Comparison of ENCODE assay signal across 19 cellular contexts in the genomic region with DNA sequence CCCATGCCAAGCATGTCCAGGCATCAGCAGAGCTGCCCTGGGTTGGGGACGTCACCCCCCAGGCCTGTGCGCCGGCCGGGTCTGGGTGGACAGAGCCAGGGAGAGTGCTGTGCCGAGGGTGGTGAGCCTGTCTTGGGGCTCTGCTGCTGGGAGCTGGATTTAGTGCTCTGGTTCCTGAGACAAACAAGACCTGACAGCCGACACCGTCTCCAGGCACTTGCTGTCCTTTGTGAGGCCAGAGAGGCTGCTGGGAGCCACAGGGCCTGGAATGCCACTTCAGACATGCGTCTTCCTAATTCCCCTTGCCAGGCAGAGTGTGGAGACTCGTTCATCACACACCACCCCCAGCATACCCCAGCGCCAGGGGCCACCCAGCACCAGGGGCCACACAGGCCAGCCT.
A peak's percentile ranks its signal among the peaks of the same experiment; 100 is the strongest.
DNase-seq lines count a peak whose midpoint lies in the region; ATAC-seq, FAIRE-seq and TF ChIP-seq lines count a peak whose summit lies in the region.
"Had no signal": no experiment of that assay in that cellular context is flagged by ENCODE, and none has a peak within 500 bp of the region (broad histone marks: within the 10 kb centered on the region; RNA-seq: fewer than 3 reads in every experiment).

No MANE protein-coding gene starts in this region.

- no peak for TF ChIP-seq CTCF in A673 (conservative IDR thresholded peaks at IDR 0.05; ENCODE audit: low read depth, low read length)
- no peak for TF ChIP-seq CTCF in GM12878 (IDR thresholded peaks at IDR 0.05 in 2 of 3, conservative IDR thresholded peaks at IDR 0.05 in 1 of 3; ENCODE audit: control insufficient read depth in 2 of 3, extremely low read depth in 1 of 3, insufficient read depth in 1 of 3, low read depth in 3 of 3, low read length in 3 of 3)

- no peak overlapping the region for H3K4me2 ChIP-seq in GM12878 (ENCODE audit: control insufficient read depth, insufficient read depth)
- H3K4me2 ChIP-seq: PC-9, SK-N-SH had no signal

- TF ChIP-seq POLR2A in GM12878 (IDR thresholded peaks at IDR 0.05; ENCODE audit: low read depth, low read length) = peak; percentile 19; the same call in 1 of the 2 replicates

- no peak for DNase-seq in A673 (ENCODE audit: low spot score)
- DNase-seq in G401 (ENCODE audit: low spot score) = peak; percentile 32
- no peak for DNase-seq in GM12878 (ENCODE audit: low read depth, low spot score)
- no peak for DNase-seq in naive thymus-derived CD8-positive, alpha-beta T cell
- DNase-seq in GM03348 (ENCODE audit: low spot score) = no peak
- DNase-seq in activated CD4-positive, alpha-beta memory T cell treated with anti-CD3 and anti-CD28 coated beads for 36 hours = no peak
- no peak for DNase-seq in HK-2 (ENCODE audit: unreplicated experiment)
- DNase-seq: CD4-positive, CD25-positive, alpha-beta regulatory T cell; MV-4-11; NCI-H1417; NCI-H187 treated with DMSO at 0.1 percent for 48 hours; NCI-H2171; NCI-H446 treated with DMSO at 0.1 percent for 48 hours; NCI-H774; PC-9; SK-N-SH had no signal

- H3K9me3 ChIP-seq in A673 (ENCODE audit: low read depth, low read length, poor library complexity, severe bottlenecking) (no peaks in the 10 kb centered on the region), GM12878 (replicated peaks; ENCODE audit: control insufficient read depth, insufficient read depth, low read length) (no peaks in the 10 kb centered on the region)
- H3K9me3 ChIP-seq: HAP-1, SK-N-SH had no signal

- H3K9me3 Mint-ChIP-seq in naive thymus-derived CD8-positive, alpha-beta T cell = peaks cover 0 to 2% (median 0%) of the 10 kb centered on the region in 9 donors
- H3K9me3 Mint-ChIP-seq in activated CD4-positive, alpha-beta memory T cell treated with anti-CD3 and anti-CD28 coated beads for 36 hours = peaks cover 2% of the 10 kb centered on the region
- H3K9me3 Mint-ChIP-seq: CD4-positive, CD25-positive, alpha-beta regulatory T cell had no signal

- H3K27me3 ChIP-seq in A673 (replicated peaks; ENCODE audit: insufficient read depth, low read depth, low read length, poor library complexity) (no peaks in the 10 kb centered on the region), GM12878 (replicated peaks in 1 of 2; ENCODE audit: control insufficient read depth in 2 of 2, insufficient read depth in 2 of 2, low read length in 1 of 2) (no peaks in the 10 kb centered on the region)

- peaks cover 25% of the 10 kb centered on the region for H3K36me3 ChIP-seq in A673 (ENCODE audit: insufficient read depth, low read length, poor library complexity, severe bottlenecking)
- peaks cover 18 to 19% of the 10 kb centered on the region in 2 experiments for H3K36me3 ChIP-seq in GM12878 (ENCODE audit: control insufficient read depth in 2 of 2, insufficient read depth in 2 of 2, low read length in 1 of 2)

- RAD21 ChIA-PET in GM12878 (lab: Charles Lee; ENCODE audit: unreplicated experiment) = no interaction called here

- peaks cover 0 to 39% (median 26%) of the 10 kb centered on the region in 3 donors for H3K36me3 Mint-ChIP-seq in naive thymus-derived CD8-positive, alpha-beta T cell
- H3K36me3 Mint-ChIP-seq in activated CD4-positive, alpha-beta memory T cell treated with anti-CD3 and anti-CD28 coated beads for 36 hours = peaks cover 31% of the 10 kb centered on the region

- intact Hi-C loops in A673 (cut with micrococcal nuclease; ENCODE audit: unreplicated experiment) = loop anchor here (5.0 kb wide), 1 partner anchor 87 kb away; no protein-coding TSS in a partner anchor
- intact Hi-C loops in GM12878 (cut with micrococcal nuclease; ENCODE audit: unreplicated experiment) = no loop called here
- intact Hi-C loops in activated CD4-positive, alpha-beta memory T cell treated with anti-CD3 and anti-CD28 coated beads for 36 hours (cut with micrococcal nuclease) = no loop called here

- in situ Hi-C loops in G401 (cut with HindIII; ENCODE audit: low sequenced_read_pairs) (no loop called here), GM12878 (cut with MboI) (no loop called here)

- H3K4me3 ChIP-seq in A673 (ENCODE audit: low read depth, low read length, poor library complexity, severe bottlenecking) = no peak overlapping the region
- no peak overlapping the region for H3K4me3 ChIP-seq in GM12878
- H3K4me3 ChIP-seq: HAP-1, K562, PC-9 had no signal

- no peak overlapping the region for H3K9ac ChIP-seq in GM12878 (ENCODE audit: control insufficient read depth, insufficient read depth, low read length)
- H3K9ac ChIP-seq: SK-N-SH had no signal

- H3K79me2 ChIP-seq in GM12878 (ENCODE audit: control insufficient read depth, insufficient read depth, low read length) = peaks cover 38% of the 10 kb centered on the region

- CTCF ChIA-PET in A673 (lab: Charles Lee) (no interaction called here), GM12878 (lab: Yijun Ruan, JAX) (no interaction called here)
- CTCF ChIA-PET in activated CD4-positive, alpha-beta memory T cell treated with anti-CD3 and anti-CD28 coated beads for 36 hours (lab: Charles Lee) = no interaction called here

- H3K27ac ChIP-seq in A673 (ENCODE audit: low read depth, low read length, poor library complexity, severe bottlenecking) = peak overlapping the region; percentile 30
- no peak overlapping the region for H3K27ac ChIP-seq in GM12878 (ENCODE audit: control insufficient read depth, insufficient read depth)
- H3K27ac ChIP-seq: PC-9 had no signal

- POLR2A ChIA-PET in A673 (lab: Charles Lee; ENCODE audit: low non-redundant PET) (no interaction called here), GM12878 (lab: Charles Lee) (no interaction called here)
- POLR2A ChIA-PET in naive thymus-derived CD8-positive, alpha-beta T cell (lab: Charles Lee) = no interaction called here
- POLR2A ChIA-PET in activated CD4-positive, alpha-beta memory T cell treated with anti-CD3 and anti-CD28 coated beads for 36 hours (lab: Charles Lee) = no interaction called here

- peak overlapping the region in 6 of 10 donors; percentile 20 to 73 (median 32) for H3K27ac Mint-ChIP-seq in naive thymus-derived CD8-positive, alpha-beta T cell
- H3K27ac Mint-ChIP-seq in activated CD4-positive, alpha-beta memory T cell treated with anti-CD3 and anti-CD28 coated beads for 36 hours = no peak overlapping the region

- ATAC-seq in GM12878 (no peak), HG03159 (IDR thresholded peaks at IDR 0.05; ENCODE audit: unreplicated experiment) (no peak)
- ATAC-seq in naive thymus-derived CD8-positive, alpha-beta T cell = no peak
- ATAC-seq: K562 had no signal

- TF ChIP-seq RAD21 in GM12878 (IDR thresholded peaks at IDR 0.05; ENCODE audit: insufficient read depth, low read depth, low read length) = no peak

- SMC1A ChIA-PET in GM12878 (lab: Charles Lee; ENCODE audit: uncharacterized antibody, unreplicated experiment) = no interaction called here

- no peaks in the 10 kb centered on the region for H4K20me1 ChIP-seq in GM12878 (ENCODE audit: control insufficient read depth, insufficient read depth)

- H2AFZ ChIP-seq in GM12878 (ENCODE audit: control insufficient read depth, low read depth, low read length) = no peak overlapping the region
- H2AFZ ChIP-seq: PC-9 had no signal

- WGBS in GM12878 (ENCODE audit: insufficient coverage, insufficient replicate concordance, low lambda C conversion rate, missing lambda C conversion rate) = 100% methylated on average over 7 of the region's 10 CpGs

- no peak for TF ChIP-seq EP300 in GM12878 (IDR thresholded peaks at IDR 0.05; ENCODE audit: borderline replicate concordance in 1 of 2, control insufficient read depth in 1 of 2, low read depth in 2 of 2, low read length in 2 of 2)

- peaks cover 27 to 72% (median 57%) of the 10 kb centered on the region in 4 donors for H3K4me1 Mint-ChIP-seq in naive thymus-derived CD8-positive, alpha-beta T cell
- H3K4me1 Mint-ChIP-seq in activated CD4-positive, alpha-beta memory T cell treated with anti-CD3 and anti-CD28 coated beads for 36 hours (ENCODE audit: low read depth) = peaks cover 25% of the 10 kb centered on the region

- no TSS peak for BruUV-seq in A673 (replicated peaks; lab: Mats Ljungman, UMichigan)
- no TSS peak for BruUV-seq in GM12878 (replicated peaks; lab: Mats Ljungman, UMichigan)

- H3K27me3 Mint-ChIP-seq in naive thymus-derived CD8-positive, alpha-beta T cell = peaks cover 0 to 4% (median 0%) of the 10 kb centered on the region in 5 donors
- peaks cover 2% of the 10 kb centered on the region for H3K27me3 Mint-ChIP-seq in activated CD4-positive, alpha-beta memory T cell treated with anti-CD3 and anti-CD28 coated beads for 36 hours

- H3K4me1 ChIP-seq in A673 (ENCODE audit: insufficient read depth, low read length, poor library complexity, severe bottlenecking) = peaks cover 8% of the 10 kb centered on the region
- H3K4me1 ChIP-seq in GM12878 (ENCODE audit: control insufficient read depth, insufficient read depth, low read length) = peaks cover 42% of the 10 kb centered on the region
- H3K4me1 ChIP-seq: HAP-1 had no signal

- peak overlapping the region in 2 of 10 donors; percentile 7 to 50 for H3K4me3 Mint-ChIP-seq in naive thymus-derived CD8-positive, alpha-beta T cell
- no peak overlapping the region for H3K4me3 Mint-ChIP-seq in activated CD4-positive, alpha-beta memory T cell treated with anti-CD3 and anti-CD28 coated beads for 36 hours

- FAIRE-seq in GM12878 (lab: Jason Lieb, UNC) = no peak
- FAIRE-seq: K562 had no signal

TF ChIP-seq in GM12878, 131 proteins besides CTCF, POLR2A, EP300 and RAD21 (continues in another document):
- TF ChIP-seq CREM (IDR thresholded peaks at IDR 0.05; ENCODE audit: low read depth) = no peak
- TF ChIP-seq, protein P1, sequence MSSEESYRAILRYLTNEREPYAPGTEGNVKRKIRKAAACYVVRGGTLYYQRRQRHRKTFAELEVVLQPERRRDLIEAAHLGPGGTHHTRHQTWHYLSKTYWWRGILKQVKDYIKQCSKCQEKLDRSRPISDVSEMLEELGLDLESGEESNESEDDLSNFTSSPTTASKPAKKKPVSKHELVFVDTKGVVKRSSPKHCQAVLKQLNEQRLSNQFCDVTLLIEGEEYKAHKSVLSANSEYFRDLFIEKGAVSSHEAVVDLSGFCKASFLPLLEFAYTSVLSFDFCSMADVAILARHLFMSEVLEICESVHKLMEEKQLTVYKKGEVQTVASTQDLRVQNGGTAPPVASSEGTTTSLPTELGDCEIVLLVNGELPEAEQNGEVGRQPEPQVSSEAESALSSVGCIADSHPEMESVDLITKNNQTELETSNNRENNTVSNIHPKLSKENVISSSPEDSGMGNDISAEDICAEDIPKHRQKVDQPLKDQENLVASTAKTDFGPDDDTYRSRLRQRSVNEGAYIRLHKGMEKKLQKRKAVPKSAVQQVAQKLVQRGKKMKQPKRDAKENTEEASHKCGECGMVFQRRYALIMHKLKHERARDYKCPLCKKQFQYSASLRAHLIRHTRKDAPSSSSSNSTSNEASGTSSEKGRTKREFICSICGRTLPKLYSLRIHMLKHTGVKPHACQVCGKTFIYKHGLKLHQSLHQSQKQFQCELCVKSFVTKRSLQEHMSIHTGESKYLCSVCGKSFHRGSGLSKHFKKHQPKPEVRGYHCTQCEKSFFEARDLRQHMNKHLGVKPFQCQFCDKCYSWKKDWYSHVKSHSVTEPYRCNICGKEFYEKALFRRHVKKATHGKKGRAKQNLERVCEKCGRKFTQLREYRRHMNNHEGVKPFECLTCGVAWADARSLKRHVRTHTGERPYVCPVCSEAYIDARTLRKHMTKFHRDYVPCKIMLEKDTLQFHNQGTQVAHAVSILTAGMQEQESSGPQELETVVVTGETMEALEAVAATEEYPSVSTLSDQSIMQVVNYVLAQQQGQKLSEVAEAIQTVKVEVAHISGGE (CRISPR knock-in tag; IDR thresholded peaks at IDR 0.05) = no peak
- peak; percentile 13 for TF ChIP-seq POLR2AphosphoS5 (IDR thresholded peaks at IDR 0.05; ENCODE audit: low read length)
